22 cellular contexts compared by ENCODE assay signal in the genomic region with DNA sequence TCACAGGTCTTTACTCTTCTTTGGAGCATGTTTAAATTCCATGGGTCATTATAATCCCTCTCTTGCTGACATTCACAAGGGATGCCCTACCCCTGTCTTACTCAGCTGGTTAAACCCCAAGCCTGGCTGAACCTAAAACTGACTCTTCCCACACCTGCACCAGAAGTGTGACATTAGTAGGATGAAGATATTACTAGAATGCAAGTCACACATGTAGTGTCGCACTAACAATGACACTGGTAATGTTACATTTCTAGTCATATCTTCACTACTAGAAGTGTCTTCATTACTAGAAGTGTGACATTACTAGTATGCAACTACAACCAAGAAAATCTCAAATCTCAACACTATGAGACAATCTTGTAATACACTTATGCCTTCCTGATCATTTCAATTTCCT. TPM values are rescaled to one million over a fixed set of nuclear protein-coding genes. Genes with fewer than 3 reads are reported as not detected.
"Had no signal": no experiment of that assay in that cellular context is flagged by ENCODE, and none has a peak within 500 bp of the region (broad histone marks: within the 10 kb centered on the region; RNA-seq: fewer than 3 reads in every experiment).

No MANE protein-coding gene starts in this region.

- DNase-seq: effector memory CD8-positive, alpha-beta T cell; gastrocnemius medialis; heart right ventricle; islet precursor cell; mammary epithelial cell; naive thymus-derived CD4-positive, alpha-beta T cell; nephron progenitor cell; psoas muscle; retina; right lobe of liver; stimulated activated CD4-positive, alpha-beta T cell treated with anti-CD3 and anti-CD28 coated beads, Interleukin-4, amount 100 ng/mL, for 4 hours; stimulated activated naive CD4-positive, alpha-beta T cell; thyroid gland had no signal

- ATAC-seq: effector memory CD8-positive, alpha-beta T cell; gastrocnemius medialis; heart right ventricle; left lobe of liver; naive thymus-derived CD4-positive, alpha-beta T cell; psoas muscle had no signal

- H3K27ac Mint-ChIP-seq: dendritic cell treated with granulocyte-macrophage colony-stimulating factor and Interleukin-4, amounts not matched to agents 40 ng/mL and 50 ng/mL, for 4 days; effector memory CD8-positive, alpha-beta T cell; naive thymus-derived CD4-positive, alpha-beta T cell; nephron progenitor cell; type B pancreatic cell had no signal

- H3K4me1 Mint-ChIP-seq: nephron progenitor cell had no signal

- H3K36me3 Mint-ChIP-seq: type B pancreatic cell had no signal

- H3K9me3 Mint-ChIP-seq: dendritic cell treated with granulocyte-macrophage colony-stimulating factor and Interleukin-4, amounts not matched to agents 40 ng/mL and 50 ng/mL, for 4 days; effector memory CD8-positive, alpha-beta T cell; nephron progenitor cell; type B pancreatic cell had no signal

- H3K4me3 Mint-ChIP-seq: dendritic cell treated with granulocyte-macrophage colony-stimulating factor and Interleukin-4, amounts not matched to agents 40 ng/mL and 50 ng/mL, for 4 days; effector memory CD8-positive, alpha-beta T cell; naive thymus-derived CD4-positive, alpha-beta T cell; nephron progenitor cell; type B pancreatic cell had no signal

RNA-seq across cellular contexts. Expression of gene ZAR1L, which starts 14.2 kb away (rescaled TPM):
- total RNA-seq: esophagus muscularis mucosa; gastrocnemius medialis; heart right ventricle; left lobe of liver; lower leg skin; mammary epithelial cell; mesenteric fat pad; mononuclear cell; naive thymus-derived CD4-positive, alpha-beta T cell; omental fat pad; psoas muscle; right lobe of liver; suprapubic skin; thyroid gland had no signal
